Comparison of ENCODE assay signal across 8 cellular contexts in the genomic region with DNA sequence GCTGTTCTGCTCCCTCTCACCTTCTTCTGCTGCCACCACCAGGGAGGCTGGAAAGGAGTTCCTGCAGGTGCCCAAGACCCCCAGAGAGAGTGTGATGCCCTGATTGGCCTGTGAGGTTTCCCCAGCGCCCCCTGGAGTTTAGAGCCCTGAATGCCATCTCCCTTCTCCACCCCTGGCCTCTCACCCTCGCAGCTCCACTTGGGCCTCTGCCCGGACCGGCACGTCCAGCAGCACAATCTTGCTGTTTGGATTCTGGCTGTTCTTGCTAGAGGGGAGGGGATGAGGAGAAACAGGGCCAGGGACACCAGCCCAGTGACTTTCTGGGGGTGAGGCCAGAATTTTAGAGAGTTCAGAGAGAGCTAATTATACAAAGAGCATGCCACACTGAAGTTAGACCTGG. TPM values are rescaled to one million over a fixed set of nuclear protein-coding genes. Genes with fewer than 3 reads are reported as not detected.
A peak's percentile ranks its signal among the peaks of the same experiment; 100 is the strongest.
DNase-seq lines count a peak whose midpoint lies in the region; ATAC-seq, FAIRE-seq and TF ChIP-seq lines count a peak whose summit lies in the region.

No MANE protein-coding gene starts in this region.

- H3K4me3 Mint-ChIP-seq in T-helper 17 cell = no peak overlapping the region

- 5 to 19% (median 9%) methylated on average over 5 of the region's 5 CpGs for WGBS in small intestine, 3 donors
- 8 to 11% methylated on average over 5 of the region's 5 CpGs for WGBS in body of pancreas, 2 donors

- DNase-seq in stimulated activated CD4-positive, alpha-beta T cell treated with anti-CD3 and anti-CD28 coated beads, Interleukin-15, amount 100 ng/mL, for 24 hours = peak; percentile 40
- no peak for DNase-seq in stimulated activated CD4-positive, alpha-beta T cell treated with anti-CD3 and anti-CD28 coated beads, Interleukin-4, amount 100 ng/mL, for 24 hours
- no peak for DNase-seq in T-helper 17 cell
- peak; percentile 76 for DNase-seq in left ventricle myocardium superior
- no peak for DNase-seq in upper lobe of right lung
- DNase-seq in small intestine = no peak
- DNase-seq in body of pancreas = no peak
- no peak for DNase-seq in superior temporal gyrus (ENCODE audit: extremely low spot score)

- no peak overlapping the region for H3K27ac ChIP-seq in upper lobe of right lung
- H3K27ac ChIP-seq in small intestine (ENCODE audit: low read depth in 1 of 2, low read length in 1 of 2) = no peak overlapping the region
- H3K27ac ChIP-seq in body of pancreas = no peak overlapping the region

- ATAC-seq in T-helper 17 cell (peak; percentile 40), left ventricle myocardium superior (peak; percentile 86), upper lobe of right lung (peak; percentile 49), body of pancreas (no peak)

- TF ChIP-seq CTCF in upper lobe of right lung (IDR thresholded peaks at IDR 0.05) (peak; percentile 38), body of pancreas (IDR thresholded peaks at IDR 0.05) (peak in 1 of 7 experiments; percentile 11)

- intact Hi-C loops in left ventricle myocardium superior (cut with micrococcal nuclease) = no loop called here
- intact Hi-C loops in upper lobe of right lung (cut with DNase I) = no loop called here
- intact Hi-C loops in body of pancreas (cut with DNase I) = no loop called here

- no peaks in the 10 kb centered on the region for H3K36me3 ChIP-seq in upper lobe of right lung
- no peaks in the 10 kb centered on the region for H3K36me3 ChIP-seq in small intestine (ENCODE audit: control insufficient read depth in 2 of 2, insufficient read depth in 2 of 2, low read length in 2 of 2)
- no peaks in the 10 kb centered on the region for H3K36me3 ChIP-seq in body of pancreas (replicated peaks in 1 of 2; ENCODE audit: insufficient read depth in 1 of 2, low read depth in 2 of 2)

- no peak for FAIRE-seq in small intestine (lab: Jason Lieb, UNC)

- no peaks in the 10 kb centered on the region for H3K36me3 Mint-ChIP-seq in T-helper 17 cell (ENCODE audit: low read depth)

- H3K27me3 Mint-ChIP-seq in T-helper 17 cell = peaks cover 37% of the 10 kb centered on the region

- H3K4me3 ChIP-seq in upper lobe of right lung (no peak overlapping the region), small intestine (ENCODE audit: low read depth in 1 of 2, low read length in 2 of 2) (no peak overlapping the region), body of pancreas (no peak overlapping the region)

- H3K27me3 ChIP-seq in upper lobe of right lung (no peaks in the 10 kb centered on the region), small intestine (ENCODE audit: control insufficient read depth in 2 of 2, insufficient read depth in 2 of 2, low read length in 2 of 2) (no peaks in the 10 kb centered on the region), body of pancreas (no peaks in the 10 kb centered on the region)

- H3K4me1 ChIP-seq in upper lobe of right lung (no peaks in the 10 kb centered on the region), small intestine (ENCODE audit: control insufficient read depth in 2 of 2, insufficient read depth in 1 of 2, low read depth in 1 of 2, low read length in 1 of 2) (no peaks in the 10 kb centered on the region), body of pancreas (no peaks in the 10 kb centered on the region)

- no peak for TF ChIP-seq POLR2A in body of pancreas (IDR thresholded peaks at IDR 0.05)

- no peak overlapping the region for H3K27ac Mint-ChIP-seq in T-helper 17 cell

- H3K9me3 ChIP-seq in T-helper 17 cell (ENCODE audit: control insufficient read depth, low read length, poor library complexity, severe bottlenecking) (no peaks in the 10 kb centered on the region), upper lobe of right lung (no peaks in the 10 kb centered on the region), small intestine (ENCODE audit: control insufficient read depth, low read depth) (no peaks in the 10 kb centered on the region), body of pancreas (no peaks in the 10 kb centered on the region)

- no peaks in the 10 kb centered on the region for H3K4me1 Mint-ChIP-seq in T-helper 17 cell

RNA-seq across cellular contexts. Expression of gene FAM171A2, which starts 12.5 kb away (rescaled TPM):
- total RNA-seq in T-helper 17 cell = under 1 TPM; 0.07 to 0.31 TPM
- 0.72 TPM for total RNA-seq in left ventricle myocardium superior
- total RNA-seq in upper lobe of right lung = 1.8 TPM
- polyA plus RNA-seq in small intestine = under 1 TPM in 1 of 3 donors, not detected in 2; 0.87 TPM
- total RNA-seq in body of pancreas = 1 to 10 TPM in 1 of 2 donors, not detected in 1; 2.9 TPM

RNA-seq across cellular contexts. Expression of gene ITGA2B, which starts 13.3 kb away (rescaled TPM):
- total RNA-seq in T-helper 17 cell (100 to 1,000 TPM in 1 of 2 donors, 1 to 10 TPM in 1; 8.9 to 297 TPM), left ventricle myocardium superior (0.72 TPM), upper lobe of right lung (4.6 TPM), body of pancreas (1 to 10 TPM in 1 of 2 donors, under 1 TPM in 1; 0.33 to 1.8 TPM)
- polyA plus RNA-seq in small intestine = under 1 TPM in 2 of 3 donors, not detected in 1; 0.27 to 0.31 TPM

RNA-seq across cellular contexts. Expression of gene GRN, which starts 31.0 kb away (rescaled TPM):
- total RNA-seq in T-helper 17 cell (10 to 100 TPM; 31.7 to 47.7 TPM), left ventricle myocardium superior (156 TPM), upper lobe of right lung (722 TPM), body of pancreas (100 to 1,000 TPM; 119 to 153 TPM)
- polyA plus RNA-seq in small intestine = 100 to 1,000 TPM in 1 of 3 donors, 10 to 100 TPM in 2; 82.3 to 137 (median 85.9) TPM

RNA-seq across cellular contexts. Expression of gene SLC25A39, which starts 51.5 kb away (rescaled TPM):
- total RNA-seq in T-helper 17 cell (10 to 100 TPM; 75.9 to 76.5 TPM), left ventricle myocardium superior (52.3 TPM), upper lobe of right lung (76.8 TPM), body of pancreas (100 to 1,000 TPM in 1 of 2 donors, 10 to 100 TPM in 1; 72.6 to 154 TPM)
- polyA plus RNA-seq in small intestine = 100 to 1,000 TPM; 126 to 165 (median 153) TPM

Comparison
In these comparisons a context has a peak if more than half of its experiments do, and no peak if none do; other contexts are left out.
1. DNase-seq: peak in stimulated activated CD4-positive, alpha-beta T cell treated with anti-CD3 and anti-CD28 coated beads, Interleukin-15, amount 100 ng/mL, for 24 hours (single experiment) and left ventricle myocardium superior (single experiment); none in stimulated activated CD4-positive, alpha-beta T cell treated with anti-CD3 and anti-CD28 coated beads, Interleukin-4, amount 100 ng/mL, for 24 hours (single experiment), T-helper 17 cell (0 of 3), upper lobe of right lung (single experiment), small intestine (single experiment), body of pancreas (0 of 4) and superior temporal gyrus (single experiment).